In the genomic region with DNA sequence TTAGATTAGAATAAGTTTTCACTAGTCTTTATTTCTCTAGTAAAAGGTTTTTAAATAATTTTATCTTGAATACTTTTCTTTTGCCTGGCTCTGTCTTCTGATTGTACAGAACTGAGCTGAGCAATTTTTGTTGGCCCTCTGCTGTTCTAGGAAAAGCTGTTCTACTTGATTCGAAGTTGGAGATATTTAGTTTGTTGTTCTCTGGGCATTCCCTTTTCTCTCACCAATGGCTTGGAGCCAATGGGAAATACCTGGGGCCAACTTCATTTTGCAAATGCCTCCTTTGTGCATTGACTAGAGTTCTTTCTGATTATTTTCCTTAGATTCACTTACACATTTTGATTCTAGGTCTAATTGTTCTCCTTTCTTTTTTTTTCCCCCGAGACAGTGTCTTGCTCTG, we compare ENCODE assay signal across 22 cellular contexts. TPM values are rescaled to one million over a fixed set of nuclear protein-coding genes. Genes with fewer than 3 reads are reported as not detected.
DNase-seq lines count a peak whose midpoint lies in the region; ATAC-seq, FAIRE-seq and TF ChIP-seq lines count a peak whose summit lies in the region.
"Had no signal": no experiment of that assay in that cellular context is flagged by ENCODE, and none has a peak within 500 bp of the region (broad histone marks: within the 10 kb centered on the region; RNA-seq: fewer than 3 reads in every experiment).

No MANE protein-coding gene starts in this region.

- 0 out of 2 replicates have a peak, but pooled peaks have one; percentile 5 for TF ChIP-seq CTCF in AG04450 (IDR thresholded peaks at IDR 0.05; ENCODE audit: low read depth, low read length)
- TF ChIP-seq CTCF in RWPE1 (conservative IDR thresholded peaks at IDR 0.05; ENCODE audit: low read depth), result no peak
- TF ChIP-seq CTCF in endothelial cell of umbilical vein (IDR thresholded peaks at IDR 0.05; ENCODE audit: extremely low read depth in 1 of 2, insufficient read depth in 1 of 2, low read depth in 1 of 2, low read length in 2 of 2), result no peak
- TF ChIP-seq CTCF in SK-N-SH (IDR thresholded peaks at IDR 0.05), result no peak

- H2BK120ac ChIP-seq in mesenchymal stem cell (ENCODE audit: low read depth, low read length), result no peak overlapping the region

- H3K9me2 ChIP-seq in SK-N-SH, result no peaks in the 10 kb centered on the region

- H3K4me3 ChIP-seq in AG04450 (ENCODE audit: low read depth, low read length) (no peak overlapping the region), endothelial cell of umbilical vein (replicated peaks in 1 of 3; ENCODE audit: insufficient read depth in 1 of 3, low read depth in 1 of 3, low read length in 3 of 3) (no peak overlapping the region), mesenchymal stem cell (ENCODE audit: insufficient read depth in 1 of 2, low read depth in 1 of 2, low read length in 2 of 2) (no peak overlapping the region), SK-N-SH (ENCODE audit: low read depth in 2 of 2, low read length in 1 of 2) (no peak overlapping the region)
- H3K4me3 ChIP-seq: psoas muscle had no signal

- H2BK5ac ChIP-seq in mesenchymal stem cell (ENCODE audit: low read depth, low read length, poor library complexity, severe bottlenecking), result no peak overlapping the region

- H4K20me1 ChIP-seq in endothelial cell of umbilical vein (replicated peaks; ENCODE audit: control insufficient read depth, extremely low read depth, insufficient read depth, low read length) (no peaks in the 10 kb centered on the region), SK-N-SH (ENCODE audit: insufficient read depth) (no peaks in the 10 kb centered on the region)

- H3K18ac ChIP-seq in mesenchymal stem cell (ENCODE audit: low read depth in 1 of 2, low read length in 2 of 2), result no peak overlapping the region

- H3K79me2 ChIP-seq in endothelial cell of umbilical vein (ENCODE audit: control insufficient read depth, insufficient read depth, low read length) (no peaks in the 10 kb centered on the region), SK-N-SH (ENCODE audit: insufficient read depth) (no peaks in the 10 kb centered on the region)

- H3K9me1 ChIP-seq in endothelial cell of umbilical vein (replicated peaks; ENCODE audit: control insufficient read depth, extremely low read depth, insufficient read depth, low read length), result no peaks in the 10 kb centered on the region

- H2AK5ac ChIP-seq in mesenchymal stem cell (ENCODE audit: low read length, severe bottlenecking), result peak overlapping the region; percentile 62

- no peak overlapping the region for H4K8ac ChIP-seq in mesenchymal stem cell (ENCODE audit: low read length)

- H2BK12ac ChIP-seq in mesenchymal stem cell (ENCODE audit: low read length in 2 of 2), result no peak overlapping the region

- H3K4me2 ChIP-seq in endothelial cell of umbilical vein (ENCODE audit: insufficient read depth, low read length) (no peak overlapping the region), mesenchymal stem cell (ENCODE audit: low read length, poor library complexity, severe bottlenecking) (peak overlapping the region; percentile 28), SK-N-SH (no peak overlapping the region)
- H3K4me2 ChIP-seq: KMS-11 had no signal

- H3K36me3 ChIP-seq in endothelial cell of umbilical vein (ENCODE audit: control insufficient read depth in 2 of 2, extremely low read depth in 1 of 2, insufficient read depth in 2 of 2, low read length in 2 of 2) (peaks cover 5 to 9% of the 10 kb centered on the region in 2 experiments), mesenchymal stem cell (ENCODE audit: control insufficient read depth in 1 of 2, insufficient read depth in 2 of 2, low read depth in 1 of 2, low read length in 2 of 2) (peaks cover 2 to 27% of the 10 kb centered on the region in 2 experiments), SK-N-SH (replicated peaks in 1 of 2; ENCODE audit: control insufficient read depth in 1 of 2, insufficient read depth in 2 of 2, low read length in 1 of 2) (peaks cover 12 to 18% of the 10 kb centered on the region in 2 experiments)

- H3K9me3 ChIP-seq in AG04450 (ENCODE audit: control insufficient read depth, insufficient read depth, low read length) (no peaks in the 10 kb centered on the region), endothelial cell of umbilical vein (replicated peaks; ENCODE audit: control insufficient read depth, insufficient read depth, low read length) (no peaks in the 10 kb centered on the region), mesenchymal stem cell (ENCODE audit: control insufficient read depth, low read length) (no peaks in the 10 kb centered on the region), SK-N-SH (no peaks in the 10 kb centered on the region)
- H3K9me3 ChIP-seq: psoas muscle had no signal

- H3F3A ChIP-seq in SK-N-SH (replicated peaks; ENCODE audit: insufficient read depth), result peaks cover 18% of the 10 kb centered on the region

- H3K4ac ChIP-seq in mesenchymal stem cell (ENCODE audit: low read depth in 1 of 2, low read length in 2 of 2), result no peak overlapping the region

- dilution Hi-C loops in endothelial cell of umbilical vein (cut with MboI; ENCODE audit: extremely low pct_ligation_motif_present, low sequenced_read_pairs), result no loop called here

- no peak overlapping the region for H4K91ac ChIP-seq in mesenchymal stem cell (ENCODE audit: low read length)

- H3K14ac ChIP-seq in mesenchymal stem cell (ENCODE audit: low read length in 2 of 2), result no peak overlapping the region

- no peak for TF ChIP-seq POLR2A in endothelial cell of umbilical vein (IDR thresholded peaks at IDR 0.05; ENCODE audit: low read depth, low read length)

- intact Hi-C loops in endothelial cell of umbilical vein (cut with micrococcal nuclease), result loop anchor here (5.0 kb wide), 1 partner anchor 165 kb away; no protein-coding TSS in a partner anchor

- DNase-seq in AG04450 (ENCODE audit: low read depth, low spot score) (no peak), RWPE1 (ENCODE audit: low spot score) (no peak), endothelial cell of umbilical vein (ENCODE audit: low read depth, low spot score) (peak; percentile 67), mesenchymal stem cell (no peak), dedifferentiated amniotic fluid mesenchymal stem cell (ENCODE audit: extremely low spot score) (no peak), NCI-H1694 (lab: John Stamatoyannopoulos, UW) (no peak), SK-N-SH (no peak)
- DNase-seq: activated CD4-positive, alpha-beta T cell treated with anti-CD3 and anti-CD28 coated beads for 48 hours; activated naive CD4-positive, alpha-beta T cell; activated T-cell treated with anti-CD3 and anti-CD28 coated beads, Interleukin-2, amount 50 U/mL, for 24 hours; hippocampal formation; immature natural killer cell; NCI-H187; NCI-H69; psoas muscle; substantia nigra had no signal

- no peak overlapping the region for H3K23ac ChIP-seq in mesenchymal stem cell (ENCODE audit: low read length in 2 of 2)

- POLR2A ChIA-PET in AG04450 (lab: Yijun Ruan, JAX), result interaction anchor here (1.3 to 1.6 kb wide), 3 partner anchors 12 to 46 kb away, joined by 3 to 7 read pairs (median 6); no protein-coding TSS in a partner anchor
- POLR2A ChIA-PET in RWPE1 (lab: Yijun Ruan, JAX; ENCODE audit: low non-redundant PET), result no interaction called here
- POLR2A ChIA-PET in endothelial cell of umbilical vein (lab: Charles Lee), result no interaction called here
- POLR2A ChIA-PET in SK-N-SH (lab: Yijun Ruan, JAX), result no interaction called here

- TF ChIP-seq EP300 in SK-N-SH (IDR thresholded peaks at IDR 0.05; ENCODE audit: borderline replicate concordance in 1 of 2, low read depth in 1 of 2, low read length in 1 of 2), result no peak

- BruUV-seq in endothelial cell of umbilical vein (replicated peaks; lab: Mats Ljungman, UMichigan), result no TSS peak

- no peak for TF ChIP-seq RAD21 in SK-N-SH (IDR thresholded peaks at IDR 0.05; ENCODE audit: low read length)

- H3K27ac ChIP-seq in AG04450 (ENCODE audit: low read depth, low read length) (no peak overlapping the region), RWPE1 (peak overlapping the region; percentile 55), endothelial cell of umbilical vein (ENCODE audit: insufficient read depth, low read depth, low read length) (peak overlapping the region; percentile 35), mesenchymal stem cell (ENCODE audit: low read length, poor library complexity, severe bottlenecking) (no peak overlapping the region), SK-N-SH (ENCODE audit: low read depth in 2 of 2, low read length in 1 of 2) (0 out of 4 replicates have a peak overlapping the region, but pooled peaks of 1 of the 2 experiments have one; percentile 9)
- H3K27ac ChIP-seq: foreskin keratinocyte, KMS-11, psoas muscle, VCaP had no signal

- FAIRE-seq in endothelial cell of umbilical vein (lab: Jason Lieb, UNC), result no peak
- FAIRE-seq: A204.1, HTR-8/SVneo had no signal

- H3K9ac ChIP-seq in endothelial cell of umbilical vein (replicated peaks; ENCODE audit: extremely low read depth, insufficient read depth, low read length) (no peak overlapping the region), mesenchymal stem cell (ENCODE audit: low read length) (no peak overlapping the region), SK-N-SH (no peak overlapping the region)
- H3K9ac ChIP-seq: KMS-11 had no signal

- H3K79me1 ChIP-seq in mesenchymal stem cell (replicated peaks; ENCODE audit: low read length, poor library complexity, severe bottlenecking), result peaks cover 3% of the 10 kb centered on the region

- peaks cover 20% of the 10 kb centered on the region for H3K4me1 ChIP-seq in endothelial cell of umbilical vein (ENCODE audit: control insufficient read depth, extremely low read depth, insufficient read depth, low read length)
- H3K4me1 ChIP-seq in mesenchymal stem cell (ENCODE audit: control insufficient read depth, insufficient read depth, low read depth, low read length), result peaks cover 4% of the 10 kb centered on the region
- H3K4me1 ChIP-seq in SK-N-SH (ENCODE audit: control insufficient read depth in 1 of 2, insufficient read depth in 2 of 2, low read depth in 1 of 2, low read length in 1 of 2), result peaks cover 0 to 15% of the 10 kb centered on the region in 2 experiments; a peak in 1 of 4 replicates

- 90% methylated on average over 2 of the region's 2 CpGs for WGBS in mesenchymal stem cell
- WGBS in SK-N-SH (ENCODE audit: low lambda C conversion rate), result 93% methylated on average over 2 of the region's 2 CpGs

- H3K27me3 ChIP-seq in AG04450 (ENCODE audit: control insufficient read depth, insufficient read depth, low read length) (no peaks in the 10 kb centered on the region), endothelial cell of umbilical vein (ENCODE audit: control insufficient read depth in 2 of 2, insufficient read depth in 2 of 2, low read length in 2 of 2) (no peaks in the 10 kb centered on the region), mesenchymal stem cell (ENCODE audit: control insufficient read depth in 1 of 2, insufficient read depth in 1 of 2, low read length in 2 of 2) (no peaks in the 10 kb centered on the region), SK-N-SH (ENCODE audit: insufficient read depth) (no peaks in the 10 kb centered on the region)
- H3K27me3 ChIP-seq: foreskin keratinocyte had no signal

- CTCF ChIA-PET in AG04450 (lab: Charles Lee) (no interaction called here), RWPE1 (lab: Yijun Ruan, JAX) (no interaction called here), endothelial cell of umbilical vein (lab: Charles Lee) (interaction anchor here (1.0 to 1.5 kb wide), 6 partner anchors 9 to 746 kb away, joined by 3 to 8 read pairs (median 4); no protein-coding TSS in a partner anchor), SK-N-SH (lab: Yijun Ruan, JAX) (interaction anchor here (1.3 kb wide), 1 partner anchor 62 kb away, joined by 4 read pairs; no protein-coding TSS in a partner anchor)

- H2BK15ac ChIP-seq in mesenchymal stem cell (ENCODE audit: low read depth, poor library complexity, severe bottlenecking), result no peak overlapping the region

- no peak for ATAC-seq in GM18502 (IDR thresholded peaks at IDR 0.05; ENCODE audit: poor library complexity, unreplicated experiment)

- no peak overlapping the region for H2AFZ ChIP-seq in endothelial cell of umbilical vein (ENCODE audit: low read depth, low read length)
- no peak overlapping the region for H2AFZ ChIP-seq in mesenchymal stem cell (ENCODE audit: low read depth, low read length)
- H2AFZ ChIP-seq in SK-N-SH (ENCODE audit: low read depth), result no peak overlapping the region

RNA-seq across cellular contexts. Expression of a gene that starts 16.5 kb away (rescaled TPM):
- polyA plus RNA-seq in AG04450 (2011; rRNA removed) (63.5 and 88.7 TPM in 2 replicates), endothelial cell of umbilical vein (9.0 and 10.0 TPM in 2 replicates), SK-N-SH (2012; rRNA removed) (10.4 and 12.8 TPM in 2 replicates)
- 41.7 and 59.4 TPM in 2 replicates for polyA minus RNA-seq in AG04450 (2011; rRNA and poly(A)+ RNA removed)
- total RNA-seq in endothelial cell of umbilical vein, result 17.1 and 21.2 TPM in 2 replicates
- polyA plus RNA-seq in endothelial cell of umbilical vein (2011; cell fraction: cytosol; rRNA removed), result 14.4 and 15.0 TPM in 2 replicates
- polyA plus RNA-seq in endothelial cell of umbilical vein (2011; cell fraction: nucleus; rRNA removed), result 22.3 and 31.1 TPM in 2 replicates
- polyA plus RNA-seq in endothelial cell of umbilical vein (2012), result 16.1 and 29.3 TPM in 2 replicates
- polyA minus RNA-seq in endothelial cell of umbilical vein, result 16.7 and 20.6 TPM in 2 replicates
- 34.4 TPM for polyA minus RNA-seq in endothelial cell of umbilical vein (2011; cell fraction: cytosol; rRNA and poly(A)+ RNA removed)
- 19.8 and 23.9 TPM in 2 replicates for polyA minus RNA-seq in endothelial cell of umbilical vein (2011; cell fraction: nucleus; rRNA and poly(A)+ RNA removed)
- polyA plus RNA-seq in mesenchymal stem cell (2013, experiment 1 of 2), result 11.5 TPM
- 11.7 TPM for polyA plus RNA-seq in mesenchymal stem cell (2013, experiment 2 of 2)
- 14.0 and 14.4 TPM in 2 replicates for polyA plus RNA-seq in SK-N-SH (2012; cell fraction: cytosol; rRNA removed)
- polyA plus RNA-seq in SK-N-SH (2012; cell fraction: nucleus; rRNA removed), result 8.1 and 12.2 TPM in 2 replicates

Comparison
In these comparisons a context has a peak if more than half of its experiments do, and no peak if none do; other contexts are left out.
1. H3K27ac ChIP-seq: peak in RWPE1 (single experiment) and endothelial cell of umbilical vein (single experiment); none in AG04450 (single experiment) and mesenchymal stem cell (single experiment).
2. CTCF ChIA-PET loops: an anchor here in endothelial cell of umbilical vein (1.0 to 1.5 kb wide) and SK-N-SH (1.3 kb wide); none called in AG04450 and RWPE1.